In the genomic region with DNA sequence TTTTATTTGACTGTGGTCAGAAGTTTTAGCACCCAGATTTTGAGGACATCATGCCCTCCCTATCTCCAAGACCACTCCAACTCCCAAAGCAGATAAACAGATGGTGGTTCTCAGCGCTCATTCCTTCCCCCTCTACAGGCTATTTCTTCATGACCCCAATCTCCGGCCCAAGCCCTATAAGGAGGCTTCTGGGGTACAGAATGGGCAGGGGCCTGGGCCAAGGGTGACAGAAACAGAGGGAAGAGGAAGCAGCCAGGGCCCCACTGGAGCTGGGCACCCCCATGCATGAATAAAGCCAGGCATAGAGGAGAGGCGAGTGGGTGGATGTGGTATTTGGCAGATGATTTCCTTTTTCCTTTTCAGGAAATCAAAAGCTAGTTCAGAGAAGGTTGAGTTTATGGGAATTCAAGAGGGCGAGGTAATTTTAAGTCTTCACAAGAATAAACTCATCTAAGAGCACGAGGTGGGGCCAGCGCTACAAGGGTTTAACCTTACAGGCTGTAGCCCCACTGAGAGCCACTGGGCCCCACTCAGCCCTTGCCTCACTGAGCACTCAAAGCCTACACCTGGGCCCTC, we compare ENCODE assay signal across 11 cellular contexts.
DNase-seq lines count a peak whose midpoint lies in the region; ATAC-seq, FAIRE-seq and TF ChIP-seq lines count a peak whose summit lies in the region.
"Had no signal": no experiment of that assay in that cellular context is flagged by ENCODE, and none has a peak within 500 bp of the region (broad histone marks: within the 10 kb centered on the region; RNA-seq: fewer than 3 reads in every experiment).

No MANE protein-coding gene starts in this region.

- H3K27me3 Mint-ChIP-seq in activated T-helper 17 cell treated with anti-CD3 and anti-CD28 coated beads, Interleukin-2, amount 50 U/mL, for 72 hours = no peaks in the 10 kb centered on the region
- H3K27me3 Mint-ChIP-seq in naive thymus-derived CD8-positive, alpha-beta T cell = no peaks in the 10 kb centered on the region

- H3K4me1 ChIP-seq in left ventricle myocardium inferior (peaks cover 49% of the 10 kb centered on the region), vagina (peaks cover 37% of the 10 kb centered on the region)
- H3K4me1 ChIP-seq: parathyroid adenoma had no signal

- TF ChIP-seq CTCF in left ventricle myocardium inferior (IDR thresholded peaks at IDR 0.05; ENCODE audit: borderline replicate concordance) = no peak
- no peak for TF ChIP-seq CTCF in vagina (IDR thresholded peaks at IDR 0.05)
- TF ChIP-seq CTCF in D721Med (IDR thresholded peaks at IDR 0.05; ENCODE audit: insufficient read depth, missing control alignments) = no peak

- POLR2A ChIA-PET in naive thymus-derived CD8-positive, alpha-beta T cell (lab: Charles Lee) = interaction anchor here (1.0 to 1.2 kb wide), 2 partner anchors 10 to 72 kb away, joined by 3 to 5 read pairs; no protein-coding TSS in a partner anchor

- peak overlapping the region; percentile 82 for H3K27ac ChIP-seq in left ventricle myocardium inferior (replicated peaks)
- peak overlapping the region; percentile 62 for H3K27ac ChIP-seq in vagina

- H3K4me3 ChIP-seq in left ventricle myocardium inferior (no peak overlapping the region), vagina (no peak overlapping the region)

- no peak for FAIRE-seq in D721Med (lab: Jason Lieb, UNC)

- no peak for TF ChIP-seq POLR2A in vagina (IDR thresholded peaks at IDR 0.05)

- H3K4me1 Mint-ChIP-seq in activated T-helper 17 cell treated with anti-CD3 and anti-CD28 coated beads, Interleukin-2, amount 50 U/mL, for 72 hours = peaks cover 21% of the 10 kb centered on the region
- H3K4me1 Mint-ChIP-seq in naive thymus-derived CD8-positive, alpha-beta T cell = peaks cover 21 to 47% (median 30%) of the 10 kb centered on the region in 4 donors

- H3K9me3 ChIP-seq in left ventricle myocardium inferior (replicated peaks) (no peaks in the 10 kb centered on the region), vagina (no peaks in the 10 kb centered on the region)

- no peak for ATAC-seq in Right ventricle myocardium superior (ENCODE audit: poor library complexity)
- peak; percentile 51 for ATAC-seq in activated T-helper 17 cell treated with anti-CD3 and anti-CD28 coated beads, Interleukin-2, amount 50 U/mL, for 72 hours (replicated peaks)
- peak; percentile 23 to 38 for ATAC-seq in naive thymus-derived CD8-positive, alpha-beta T cell
- no peak for ATAC-seq in GM21529 (IDR thresholded peaks at IDR 0.05; ENCODE audit: unreplicated experiment)
- no peak for ATAC-seq in HG02870 (IDR thresholded peaks at IDR 0.05; ENCODE audit: unreplicated experiment)

- H3K9me3 Mint-ChIP-seq in activated T-helper 17 cell treated with anti-CD3 and anti-CD28 coated beads, Interleukin-2, amount 50 U/mL, for 72 hours = peaks cover 5% of the 10 kb centered on the region
- no peaks in the 10 kb centered on the region for H3K9me3 Mint-ChIP-seq in naive thymus-derived CD8-positive, alpha-beta T cell
- H3K9me3 Mint-ChIP-seq: dendritic cell treated with granulocyte-macrophage colony-stimulating factor and Interleukin-4, amounts not matched to agents 40 ng/mL and 50 ng/mL, for 4 days had no signal

- intact Hi-C loops in left ventricle myocardium inferior (cut with micrococcal nuclease) (no loop called here), Right ventricle myocardium superior (cut with DNase I) (no loop called here), vagina (cut with DNase I) (no loop called here)

- H3K27ac Mint-ChIP-seq in activated T-helper 17 cell treated with anti-CD3 and anti-CD28 coated beads, Interleukin-2, amount 50 U/mL, for 72 hours = peak overlapping the region; percentile 91
- peak overlapping the region; percentile 14 to 94 (median 80) for H3K27ac Mint-ChIP-seq in naive thymus-derived CD8-positive, alpha-beta T cell
- H3K27ac Mint-ChIP-seq: dendritic cell treated with granulocyte-macrophage colony-stimulating factor and Interleukin-4, amounts not matched to agents 40 ng/mL and 50 ng/mL, for 4 days had no signal

- DNase-seq in left ventricle myocardium inferior = no peak
- no peak for DNase-seq in Right ventricle myocardium superior
- DNase-seq in naive thymus-derived CD8-positive, alpha-beta T cell = no peak
- no peak for DNase-seq in vagina (ENCODE audit: extremely low spot score in 2 of 2)
- no peak for DNase-seq in D721Med (ENCODE audit: insufficient read length, low spot score)
- DNase-seq: NCI-H1092 treated with DMSO at 0.1 percent for 48 hours had no signal

- H3K27me3 ChIP-seq in left ventricle myocardium inferior (ENCODE audit: low read depth) (no peaks in the 10 kb centered on the region), vagina (no peaks in the 10 kb centered on the region)

- H3K4me3 Mint-ChIP-seq in activated T-helper 17 cell treated with anti-CD3 and anti-CD28 coated beads, Interleukin-2, amount 50 U/mL, for 72 hours = peak overlapping the region; percentile 75
- peak overlapping the region in 9 of 10 donors; percentile 37 to 76 (median 43) for H3K4me3 Mint-ChIP-seq in naive thymus-derived CD8-positive, alpha-beta T cell
- H3K4me3 Mint-ChIP-seq: dendritic cell treated with granulocyte-macrophage colony-stimulating factor and Interleukin-4, amounts not matched to agents 40 ng/mL and 50 ng/mL, for 4 days had no signal

- H3K36me3 Mint-ChIP-seq in activated T-helper 17 cell treated with anti-CD3 and anti-CD28 coated beads, Interleukin-2, amount 50 U/mL, for 72 hours (ENCODE audit: low read depth) = no peaks in the 10 kb centered on the region
- no peaks in the 10 kb centered on the region for H3K36me3 Mint-ChIP-seq in naive thymus-derived CD8-positive, alpha-beta T cell

- H3K36me3 ChIP-seq in left ventricle myocardium inferior (no peaks in the 10 kb centered on the region), vagina (no peaks in the 10 kb centered on the region)

Comparison
In these comparisons a context has a peak if more than half of its experiments do, and no peak if none do; other contexts are left out.
1. ATAC-seq: peak in activated T-helper 17 cell treated with anti-CD3 and anti-CD28 coated beads, Interleukin-2, amount 50 U/mL, for 72 hours (single experiment) and naive thymus-derived CD8-positive, alpha-beta T cell (2 of 2); none in Right ventricle myocardium superior (single experiment), GM21529 (single experiment) and HG02870 (single experiment).